ENCODE assay signal across 28 cellular contexts in genomic region chr5:54471398-54471797, GRCh38. TPM values are rescaled to one million over a fixed set of nuclear protein-coding genes. Genes with fewer than 3 reads are reported as not detected.
"Had no signal": no experiment of that assay in that cellular context is flagged by ENCODE, and none has a peak within 500 bp of the region (broad histone marks: within the 10 kb centered on the region; RNA-seq: fewer than 3 reads in every experiment).

No MANE protein-coding gene starts in this region.

- H3K4me3 Mint-ChIP-seq: naive thymus-derived CD4-positive, alpha-beta T cell; nephron progenitor cell; stimulated activated effector memory CD8-positive, alpha-beta T cell treated with anti-CD3 and anti-CD28 coated beads, Interleukin-12 subunit alpha, Interleukin-12 subunit beta, amount 100 ng/mL, for 72 hours; type B pancreatic cell had no signal

- H3K36me3 ChIP-seq: gastroesophageal sphincter, heart left ventricle, left lung, prostate gland, right atrium auricular region, stomach, tibial artery had no signal

- H3K4me2 ChIP-seq: hepatocyte had no signal

- ATAC-seq: esophagus mucosa; foreskin keratinocyte; gastroesophageal sphincter; naive thymus-derived CD4-positive, alpha-beta T cell; sciatic nerve; stimulated activated effector memory CD8-positive, alpha-beta T cell treated with anti-CD3 and anti-CD28 coated beads, Interleukin-12 subunit alpha, Interleukin-12 subunit beta, amount 100 ng/mL, for 72 hours had no signal

- H3K4me3 ChIP-seq: dorsolateral prefrontal cortex, gastroesophageal sphincter, heart left ventricle, hepatocyte, left lung, prostate gland, right atrium auricular region, stomach, testis, tibial artery had no signal

- DNase-seq: dorsolateral prefrontal cortex; effector CD4-positive, alpha-beta T cell; foreskin keratinocyte; heart left ventricle; kidney; left lung; mesendoderm; midbrain; naive thymus-derived CD4-positive, alpha-beta T cell; nephron progenitor cell; nucleus accumbens; stimulated activated CD4-positive, alpha-beta T cell treated with anti-CD3 and anti-CD28 coated beads, Interleukin-2, amount 100 ng/mL, for 24 hours; stimulated activated CD4-positive, alpha-beta T cell treated with anti-CD3 and anti-CD28 coated beads, Interleukin-4, amount 100 ng/mL, for 24 hours; stimulated activated naive CD4-positive, alpha-beta T cell treated with Interleukin-2 at 50 U/mL for 16 hours; stomach; testis; tibial artery had no signal

- H3K4me1 ChIP-seq: prostate gland had no signal

- H3K4me1 Mint-ChIP-seq: nephron progenitor cell had no signal

- H3K36me3 Mint-ChIP-seq: stimulated activated effector memory CD8-positive, alpha-beta T cell treated with anti-CD3 and anti-CD28 coated beads, Interleukin-12 subunit alpha, Interleukin-12 subunit beta, amount 100 ng/mL, for 72 hours; type B pancreatic cell had no signal

- H3K27me3 ChIP-seq: dorsolateral prefrontal cortex, gastroesophageal sphincter, heart left ventricle, hepatocyte, left lung, right atrium auricular region, stomach, testis, tibial artery had no signal

- H3K9me3 ChIP-seq: gastroesophageal sphincter, heart left ventricle, prostate gland, right atrium auricular region, stomach, testis, tibial artery had no signal

- H3K27ac Mint-ChIP-seq: naive thymus-derived CD4-positive, alpha-beta T cell; nephron progenitor cell; stimulated activated effector memory CD8-positive, alpha-beta T cell treated with anti-CD3 and anti-CD28 coated beads, Interleukin-12 subunit alpha, Interleukin-12 subunit beta, amount 100 ng/mL, for 72 hours; type B pancreatic cell had no signal

- H2AFZ ChIP-seq: hepatocyte had no signal

- H3K9me3 Mint-ChIP-seq: stimulated activated effector memory CD8-positive, alpha-beta T cell treated with anti-CD3 and anti-CD28 coated beads, Interleukin-12 subunit alpha, Interleukin-12 subunit beta, amount 100 ng/mL, for 72 hours had no signal

- H3K27ac ChIP-seq: dorsolateral prefrontal cortex, foreskin keratinocyte, gastroesophageal sphincter, hepatocyte, left lung, prostate gland, right atrium auricular region, stomach, testis had no signal

RNA-seq across cellular contexts. Expression of gene HSPB3, which starts 15.9 kb away (rescaled TPM):
- total RNA-seq: esophagus mucosa; foreskin keratinocyte; kidney; lung microvascular endothelial cell; naive thymus-derived CD4-positive, alpha-beta T cell; osteocyte; sciatic nerve; subcutaneous adipose tissue had no signal
- polyA plus RNA-seq: foreskin keratinocyte; naive thymus-derived CD4-positive, alpha-beta T cell had no signal
